15 cellular contexts compared by ENCODE assay signal in genomic region chr6:169978615-169979161, GRCh38.
DNase-seq lines count a peak whose midpoint lies in the region; ATAC-seq and TF ChIP-seq lines count a peak whose summit lies in the region.
"Had no signal": no experiment of that assay in that cellular context is flagged by ENCODE, and none has a peak within 500 bp of the region (broad histone marks: within the 10 kb centered on the region; RNA-seq: fewer than 3 reads in every experiment).

No MANE protein-coding gene starts in this region.

- no peak for TF ChIP-seq POLR2A in uterus (IDR thresholded peaks at IDR 0.05)

- no peak for TF ChIP-seq CTCF in mucosa of descending colon (IDR thresholded peaks at IDR 0.05)
- no peak for TF ChIP-seq CTCF in uterus (IDR thresholded peaks at IDR 0.05)

- intact Hi-C loops in cardiac septum (cut with DNase I): no loop called here
- intact Hi-C loops in Right ventricle myocardium inferior (cut with DNase I): no loop called here
- intact Hi-C loops in mucosa of descending colon (cut with DNase I, micrococcal nuclease): no loop called here
- intact Hi-C loops in aorta (cut with DNase I): no loop called here
- intact Hi-C loops in uterus (cut with DNase I; ENCODE audit: low total_unique reads): no loop called here

- peak; percentile 58 for DNase-seq in cardiac septum (ENCODE audit: low spot score)
- DNase-seq in Right ventricle myocardium inferior (ENCODE audit: missing footprints): no peak
- peak; percentile 41 for DNase-seq in epidermal melanocyte (ENCODE audit: insufficient read length, low spot score)
- DNase-seq in mucosa of descending colon: peak in 2 of 3 donors; percentile 18 to 36
- DNase-seq in aorta: peak; percentile 44 to 74
- DNase-seq in uterus: no peak
- DNase-seq: activated CD4-positive, alpha-beta memory T cell treated with anti-CD3 and anti-CD28 coated beads, Interleukin-2, amount 10 ng/mL, durations not matched to agents 7 days and 5 days; adrenal gland; DMS153; NCI-H510A; stimulated activated naive CD4-positive, alpha-beta T cell treated with Interleukin-2 at 50 U/mL for 16 hours had no signal

- H3K9me3 ChIP-seq in mucosa of descending colon (no peaks in the 10 kb centered on the region), aorta (ENCODE audit: control insufficient read depth, low read length) (no peaks in the 10 kb centered on the region), uterus (no peaks in the 10 kb centered on the region)
- H3K9me3 ChIP-seq: adrenal gland, heart left ventricle, pancreas had no signal

- H3K27ac ChIP-seq in aorta (ENCODE audit: low read depth in 1 of 2, low read length in 2 of 2) (no peak overlapping the region), uterus (no peak overlapping the region)
- H3K27ac ChIP-seq: adrenal gland, heart left ventricle, pancreas had no signal

- no peaks in the 10 kb centered on the region for H3K36me3 ChIP-seq in mucosa of descending colon (ENCODE audit: low read depth)
- no peaks in the 10 kb centered on the region for H3K36me3 ChIP-seq in aorta (ENCODE audit: control insufficient read depth in 1 of 2, insufficient read depth in 2 of 2, low read length in 1 of 2)
- H3K36me3 ChIP-seq in uterus: no peaks in the 10 kb centered on the region
- H3K36me3 ChIP-seq: adrenal gland, heart left ventricle, pancreas had no signal

- no peak overlapping the region for H3K4me3 ChIP-seq in mucosa of descending colon
- no peak overlapping the region for H3K4me3 ChIP-seq in aorta (ENCODE audit: low read length in 2 of 2)
- H3K4me3 ChIP-seq in uterus: no peak overlapping the region
- H3K4me3 ChIP-seq: adrenal gland, heart left ventricle, pancreas had no signal

- no peaks in the 10 kb centered on the region for H3K4me1 ChIP-seq in mucosa of descending colon (ENCODE audit: low read depth)
- H3K4me1 ChIP-seq in aorta (ENCODE audit: control insufficient read depth in 1 of 2, insufficient read depth in 2 of 2, low read length in 2 of 2): no peaks in the 10 kb centered on the region
- no peaks in the 10 kb centered on the region for H3K4me1 ChIP-seq in uterus
- H3K4me1 ChIP-seq: adrenal gland, pancreas had no signal

- H3K27me3 ChIP-seq in aorta (ENCODE audit: control insufficient read depth in 1 of 2, insufficient read depth in 2 of 2, low read length in 1 of 2) (no peaks in the 10 kb centered on the region), uterus (no peaks in the 10 kb centered on the region)
- H3K27me3 ChIP-seq: pancreas had no signal

- WGBS in aorta, 2 donors: 57 to 59% methylated on average over 26 of the region's 26 CpGs

- ATAC-seq in Right ventricle myocardium inferior (no peak), mucosa of descending colon (peak; percentile 12), aorta (ENCODE audit: low FRiP score) (no peak), GM18498 (IDR thresholded peaks at IDR 0.05; ENCODE audit: unreplicated experiment) (no peak), HG03354 (IDR thresholded peaks at IDR 0.05; ENCODE audit: poor library complexity, severe bottlenecking, unreplicated experiment) (no peak)
- ATAC-seq: heart left ventricle, pancreas had no signal

Comparison
In these comparisons a context has a peak if more than half of its experiments do, and no peak if none do; other contexts are left out.
1. DNase-seq: peak in cardiac septum (single experiment), epidermal melanocyte (single experiment), mucosa of descending colon (2 of 3) and aorta (2 of 2); none in Right ventricle myocardium inferior (single experiment) and uterus (0 of 2).